ENCODE assay signal across 8 cellular contexts in genomic region chr12:55926738-55927587, GRCh38. TPM values are rescaled to one million over a fixed set of nuclear protein-coding genes. Genes with fewer than 3 reads are reported as not detected.
A peak's percentile ranks its signal among the peaks of the same experiment; 100 is the strongest.
DNase-seq lines count a peak whose midpoint lies in the region; ATAC-seq and TF ChIP-seq lines count a peak whose summit lies in the region.

No MANE protein-coding gene starts in this region.

- intact Hi-C loops in heart right ventricle (cut with DNase I), result loop anchor here in 7 of 10 donors (1.0 to 5.0 kb wide), 11 partner anchors 45 to 115 kb away; partner anchors contain the start of genes DNAJC14 (in 5 of the 7), RPS26 (in 2 of the 7) and RAB5B (in 1 of the 7)
- intact Hi-C loops in posterior cingulate gyrus (cut with DNase I), result loop anchor here (1.0 to 5.0 kb wide), 2 partner anchors 97 to 185 kb away; partner anchors contain the start of gene GDF11

- WGBS in heart right ventricle, 2 donors, result 0 to 1% methylated on average over 42 of the region's 42 CpGs
- WGBS in upper lobe of left lung, 2 donors, result 0% methylated on average over 37 to 41 of the region's 42 CpGs

- H3K4me1 ChIP-seq in adipocyte (ENCODE audit: control insufficient read depth, insufficient read depth, low read length) (peaks cover 47% of the 10 kb centered on the region), heart right ventricle (peaks cover 4 to 57% (median 37%) of the 10 kb centered on the region in 9 donors), upper lobe of left lung (peaks cover 34 to 53% (median 43%) of the 10 kb centered on the region in 4 donors)

- peak; percentile 79 for DNase-seq in NCI-H1417 treated with DMSO at 0.1 percent for 48 hours (lab: John Stamatoyannopoulos, UW)
- peak; percentile 91 to 94 for DNase-seq in SW 1271 (lab: John Stamatoyannopoulos, UW)
- peak; percentile 95 for DNase-seq in adipocyte (ENCODE audit: low read depth)
- peak; percentile 84 to 91 for DNase-seq in heart right ventricle
- DNase-seq in posterior cingulate gyrus, result peak; percentile 77 to 97 (median 84)
- DNase-seq in upper lobe of left lung, result peak; percentile 88 to 96

- peak overlapping the region; percentile 96 for H3K9ac ChIP-seq in adipocyte (ENCODE audit: low read length)

- peak in 2 of 4 donors; percentile 31 to 51 for TF ChIP-seq POLR2A in upper lobe of left lung (IDR thresholded peaks at IDR 0.05)

- peak overlapping the region; percentile 88 to 99 (median 96) for H3K27ac ChIP-seq in heart right ventricle
- H3K27ac ChIP-seq in upper lobe of left lung, result peak overlapping the region; percentile 96 to 99 (median 97)

- TF ChIP-seq CTCF in GM12872 (IDR thresholded peaks at IDR 0.05; ENCODE audit: insufficient read depth, low read depth, low read length) (peak; percentile 80), heart right ventricle (IDR thresholded peaks at IDR 0.05) (peak; percentile 50 to 92 (median 79)), upper lobe of left lung (IDR thresholded peaks at IDR 0.05) (peak; percentile 38 to 76 (median 54))

- H3K36me3 ChIP-seq in adipocyte (ENCODE audit: control insufficient read depth, insufficient read depth, low read length, severe bottlenecking) (peaks cover 11% of the 10 kb centered on the region), heart right ventricle (peaks cover 0 to 28% (median 0%) of the 10 kb centered on the region in 9 donors), upper lobe of left lung (peaks cover 5 to 22% (median 7%) of the 10 kb centered on the region in 4 donors)

- H3K9me3 ChIP-seq in adipocyte (ENCODE audit: control insufficient read depth, low read length), result no peaks in the 10 kb centered on the region
- no peaks in the 10 kb centered on the region for H3K9me3 ChIP-seq in heart right ventricle
- H3K9me3 ChIP-seq in upper lobe of left lung, result no peaks in the 10 kb centered on the region

- H3K27me3 ChIP-seq in adipocyte (replicated peaks; ENCODE audit: control insufficient read depth, insufficient read depth, low read length) (no peaks in the 10 kb centered on the region), heart right ventricle (no peaks in the 10 kb centered on the region), upper lobe of left lung (no peaks in the 10 kb centered on the region)

- peak; percentile 40 for ATAC-seq in HG02759 (IDR thresholded peaks at IDR 0.05; ENCODE audit: unreplicated experiment)
- peak; percentile 87 to 93 (median 92) for ATAC-seq in heart right ventricle
- peak; percentile 92 to 93 for ATAC-seq in upper lobe of left lung (ENCODE audit: low FRiP score in 2 of 2)

- no peak for TF ChIP-seq EP300 in upper lobe of left lung (IDR thresholded peaks at IDR 0.05)

- H3K4me3 ChIP-seq in adipocyte (ENCODE audit: low read length) (peak overlapping the region; percentile 88), heart right ventricle (peak overlapping the region; percentile 69 to 100 (median 85)), upper lobe of left lung (peak overlapping the region; percentile 80 to 93 (median 90))

RNA-seq across cellular contexts. Expression of gene PYM1, which starts 0.7 kb away (rescaled TPM):
- total RNA-seq in heart right ventricle, result 10 to 100 TPM; 10.9 to 19.6 (median 16.7) TPM
- 10 to 100 TPM; 20.4 to 48.6 TPM for polyA plus RNA-seq in heart right ventricle
- total RNA-seq in upper lobe of left lung, result 10 to 100 TPM; 23.0 to 47.3 (median 32.8) TPM

RNA-seq across cellular contexts. Expression of gene DGKA, which starts 4.0 kb away (rescaled TPM):
- total RNA-seq in heart right ventricle (10 to 100 TPM in 3 of 10 donors, 1 to 10 TPM in 7; 4.6 to 15.5 (median 7.0) TPM), upper lobe of left lung (100 to 1,000 TPM in 1 of 6 donors, 10 to 100 TPM in 5; 16.7 to 251 (median 37.3) TPM)
- 10 to 100 TPM in 1 of 2 donors, 1 to 10 TPM in 1; 6.4 to 17.3 TPM for polyA plus RNA-seq in heart right ventricle

RNA-seq across cellular contexts. Expression of gene PMEL, which starts 38.9 kb away (rescaled TPM):
- 1 to 10 TPM in 2 of 10 donors, under 1 TPM in 8; 0.26 to 1.3 (median 0.58) TPM for total RNA-seq in heart right ventricle
- polyA plus RNA-seq in heart right ventricle, result under 1 TPM; 0.49 to 0.66 TPM
- 10 to 100 TPM in 1 of 6 donors, 1 to 10 TPM in 4, under 1 TPM in 1; 0.91 to 45.1 (median 1.5) TPM for total RNA-seq in upper lobe of left lung

RNA-seq across cellular contexts. Expression of gene CDK2, which starts 39.7 kb away (rescaled TPM):
- total RNA-seq in heart right ventricle, result 10 to 100 TPM in 4 of 10 donors, 1 to 10 TPM in 6; 5.1 to 15.2 (median 8.4) TPM
- polyA plus RNA-seq in heart right ventricle, result 10 to 100 TPM in 1 of 2 donors, 1 to 10 TPM in 1; 6.9 to 18.4 TPM
- total RNA-seq in upper lobe of left lung, result 10 to 100 TPM; 11.7 to 27.9 (median 21.7) TPM

RNA-seq across cellular contexts. Expression of gene RAB5B, which starts 46.9 kb away (rescaled TPM):
- 100 to 1,000 TPM; 107 to 137 (median 122) TPM for total RNA-seq in heart right ventricle
- polyA plus RNA-seq in heart right ventricle, result 10 to 100 TPM; 35.3 to 62.4 TPM
- total RNA-seq in upper lobe of left lung, result 100 to 1,000 TPM in 4 of 6 donors, 10 to 100 TPM in 2; 53.4 to 139 (median 116) TPM

Comparison
In these comparisons a context has a peak if more than half of its experiments do, and no peak if none do; other contexts are left out.
1. Peak in every context shown above with its lines: DNase-seq, ATAC-seq, H3K4me3 ChIP-seq and H3K27ac ChIP-seq.
2. ATAC-seq: peak in every context shown above with its lines; median percentile 92 in upper lobe of left lung; 92 in heart right ventricle; 40 in HG02759.